1 cellular context compared by ENCODE assay signal in genomic region chr1:113804421-113805255, GRCh38.
TF ChIP-seq lines count a peak whose summit lies in the region.

No MANE protein-coding gene starts in this region.

TF ChIP-seq in K562, 482 proteins besides CTCF, POLR2A, EP300 and RAD21 (continued from another document and continues in another):
- TF ChIP-seq RBM34 (IDR thresholded peaks at IDR 0.05; ENCODE audit: borderline replicate concordance, insufficient read depth, low read length) (no peak), HMG20B (CRISPR knock-in tag; IDR thresholded peaks at IDR 0.05) (no peak), BCOR (IDR thresholded peaks at IDR 0.05) (peak; percentile 47; the same call in 1 of the 2 replicates), PYGO2 (tag; IDR thresholded peaks at IDR 0.05) (no peak), ZFP30 (CRISPR knock-in tag; IDR thresholded peaks at IDR 0.05; ENCODE audit: borderline replicate concordance) (no peak), KDM1A (IDR thresholded peaks at IDR 0.05) (peak; percentile 64 to 78; a peak in 3 of 4 replicates), PHB2 (IDR thresholded peaks at IDR 0.05; ENCODE audit: low read depth) (no peak), HSF4 (CRISPR knock-in tag; IDR thresholded peaks at IDR 0.05; ENCODE audit: borderline replicate concordance) (no peak), HOXB6 (CRISPR knock-in tag; IDR thresholded peaks at IDR 0.05; ENCODE audit: borderline replicate concordance) (no peak), HNRNPLL (IDR thresholded peaks at IDR 0.05; ENCODE audit: low read depth, low read length, poor library complexity, severe bottlenecking) (no peak), ZKSCAN3 (CRISPR knock-in tag; IDR thresholded peaks at IDR 0.05) (no peak), EP400 (IDR thresholded peaks at IDR 0.05) (peak; percentile 50; the same call in 1 of the 2 replicates), TRIM28 (IDR thresholded peaks at IDR 0.05) (no peak), MCM2 (IDR thresholded peaks at IDR 0.05; ENCODE audit: low read depth) (no peak), RBM15 (IDR thresholded peaks at IDR 0.05; ENCODE audit: insufficient read depth, low read length) (no peak), ADNP (tag; IDR thresholded peaks at IDR 0.05) (no peak), CREB1 (IDR thresholded peaks at IDR 0.05) (no peak), CREB1 (CRISPR knock-in tag; IDR thresholded peaks at IDR 0.05) (no peak), BDP1 (IDR thresholded peaks at IDR 0.05; ENCODE audit: insufficient read depth, insufficient read length) (no peak), NCOA2 (IDR thresholded peaks at IDR 0.05; ENCODE audit: partially characterized antibody in 2 of 2) (no peak), ESRRA (IDR thresholded peaks at IDR 0.05; ENCODE audit: borderline replicate concordance, low read depth) (no peak), SOX6 (IDR thresholded peaks at IDR 0.05) (no peak), TARDBP (IDR thresholded peaks at IDR 0.05) (no peak), ZNF444 (CRISPR knock-in tag; IDR thresholded peaks at IDR 0.05) (no peak), THAP12 (CRISPR knock-in tag; IDR thresholded peaks at IDR 0.05) (no peak), FOXP1 (CRISPR knock-in tag; IDR thresholded peaks at IDR 0.05) (no peak), SREBF2 (CRISPR knock-in tag; IDR thresholded peaks at IDR 0.05) (no peak), ZNF3 (CRISPR knock-in tag; IDR thresholded peaks at IDR 0.05) (no peak), ZNF134 (CRISPR knock-in tag; conservative IDR thresholded peaks at IDR 0.05) (no peak), ZNF318 (IDR thresholded peaks at IDR 0.05; ENCODE audit: borderline replicate concordance in 1 of 2, low read depth in 1 of 2) (peak in 1 of 2 experiments; percentile 79; a peak in 2 of 4 replicates), DNMT1 (IDR thresholded peaks at IDR 0.05) (0 out of 2 replicates have a peak, but pooled peaks have one; percentile 49), SMAD4 (CRISPR knock-in tag; conservative IDR thresholded peaks at IDR 0.05) (no peak; the same call in 1 of the 2 replicates), TEAD2 (tag; IDR thresholded peaks at IDR 0.05) (peak; percentile 63; the same call in 1 of the 2 replicates), CHD4 (IDR thresholded peaks at IDR 0.05; ENCODE audit: insufficient read depth, insufficient replicate concordance, low read depth, low read length, poor library complexity, severe bottlenecking) (no peak), SMAD2 (IDR thresholded peaks at IDR 0.05; ENCODE audit: low read depth, low read length) (no peak), TRIM25 (IDR thresholded peaks at IDR 0.05; ENCODE audit: borderline replicate concordance) (no peak), NCOA4 (IDR thresholded peaks at IDR 0.05; ENCODE audit: partially characterized antibody) (no peak), NFIC (IDR thresholded peaks at IDR 0.05) (no peak), THRB (CRISPR knock-in tag; conservative IDR thresholded peaks at IDR 0.05) (no peak), ZNF212 (CRISPR knock-in tag; IDR thresholded peaks at IDR 0.05) (no peak), HNRNPH1 (optimal IDR thresholded peaks at IDR 0.05; ENCODE audit: low read depth, low read length) (no peak), RREB1 (CRISPR knock-in tag; IDR thresholded peaks at IDR 0.05) (no peak), WHSC1 (IDR thresholded peaks at IDR 0.05; ENCODE audit: low read length) (no peak), HDAC3 (IDR thresholded peaks at IDR 0.05; ENCODE audit: borderline replicate concordance, partially characterized antibody) (peak; percentile 32), DIDO1 (tag; IDR thresholded peaks at IDR 0.05; ENCODE audit: low read depth) (no peak), CBFA2T2 (conservative IDR thresholded peaks at IDR 0.05) (peak; percentile 51), SUPT5H (IDR thresholded peaks at IDR 0.05) (no peak), RFX5 (IDR thresholded peaks at IDR 0.05; ENCODE audit: low read depth, low read length) (no peak), ZNF277 (CRISPR knock-in tag; IDR thresholded peaks at IDR 0.05; ENCODE audit: borderline replicate concordance) (no peak), HLTF (IDR thresholded peaks at IDR 0.05) (no peak; the same call in 1 of the 2 replicates), ZNF12 (CRISPR knock-in tag; IDR thresholded peaks at IDR 0.05) (no peak), ZZZ3 (IDR thresholded peaks at IDR 0.05) (no peak)
